Comparison of ENCODE assay signal across 29 cellular contexts in the genomic region with DNA sequence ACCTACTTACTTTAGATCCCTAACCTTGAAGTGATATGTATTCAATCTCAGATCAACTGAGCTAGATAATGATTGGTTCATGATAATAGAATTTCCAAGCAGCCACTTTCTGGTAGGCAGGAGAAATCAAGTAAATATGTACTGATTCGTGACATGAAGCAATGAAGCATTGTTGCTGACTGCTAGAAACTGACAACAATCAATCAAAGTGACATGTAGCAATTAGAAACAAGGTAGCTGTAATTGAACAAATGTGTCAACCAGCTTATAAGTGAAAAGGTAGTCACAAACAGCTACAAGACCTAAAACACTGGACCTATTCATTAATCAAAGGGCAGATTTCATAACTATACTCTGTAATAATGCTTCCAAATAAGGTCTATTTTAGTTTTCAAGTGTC.
"Had no signal": no experiment of that assay in that cellular context is flagged by ENCODE, and none has a peak within 500 bp of the region (broad histone marks: within the 10 kb centered on the region; RNA-seq: fewer than 3 reads in every experiment).

No MANE protein-coding gene starts in this region.

- H3K27ac ChIP-seq: ascending aorta, brain microvascular endothelial cell, coronary artery, dorsolateral prefrontal cortex, WERI-Rb-1 had no signal

- ATAC-seq: activated CD4-positive, CD25-positive, alpha-beta regulatory T cell treated with anti-CD3 and anti-CD28 coated beads, Interleukin-2, amount 50 U/mL, for 24 hours; activated CD8-positive, alpha-beta T cell treated with anti-CD3 and anti-CD28 coated beads for 36 hours; activated naive CD8-positive, alpha-beta T cell treated with anti-CD3 and anti-CD28 coated beads, Interleukin-2, amount 50 U/mL, for 24 hours; activated T-cell treated with anti-CD3 and anti-CD28 coated beads, Interleukin-2, amount 50 U/mL, for 4 hours; activated T-helper 17 cell treated with anti-CD3 and anti-CD28 coated beads, Interleukin-2, amount 50 U/mL, for 72 hours; esophagus mucosa; T-helper 17 cell had no signal

- FAIRE-seq: bronchial epithelial cell, frontal cortex had no signal

- DNase-seq: activated B cell treated with CpG ODN at 0.5 μM for 24 hours; activated CD4-positive, alpha-beta T cell treated with anti-CD3 and anti-CD28 coated beads for 48 hours; activated CD4-positive, alpha-beta T cell treated with anti-CD3 and anti-CD28 coated beads, Interleukin-2, amount 50 U/mL, for 1 hour; activated CD4-positive, alpha-beta T cell treated with anti-CD3 and anti-CD28 coated beads, Interleukin-2, amount 50 U/mL, for 48 hours; activated CD8-positive, alpha-beta memory T cell treated with anti-CD3 and anti-CD28 coated beads for 24 hours; activated CD8-positive, alpha-beta T cell treated with anti-CD3 and anti-CD28 coated beads for 36 hours; activated effector memory CD4-positive, alpha-beta T cell treated with Interleukin-2 at 50 U/mL for 16 hours; activated gamma-delta T cell treated with Interleukin-2 at 50 U/mL for 16 hours; activated naive CD4-positive, alpha-beta T cell treated with anti-CD3 and anti-CD28 coated beads for 36 hours; activated naive CD8-positive, alpha-beta T cell treated with anti-CD3 and anti-CD28 coated beads for 36 hours; activated naive CD8-positive, alpha-beta T cell treated with anti-CD3 and anti-CD28 coated beads, Interleukin-2, amount 50 U/mL, for 24 hours; activated T-cell treated with anti-CD3 and anti-CD28 coated beads, Interleukin-2, amount 50 U/mL, for 4 hours; brain microvascular endothelial cell; dorsolateral prefrontal cortex; effector memory CD4-positive, alpha-beta T cell; endodermal cell; foreskin fibroblast; head of caudate nucleus; T-helper 1 cell; T-helper 17 cell; T1000; WERI-Rb-1 had no signal

- H3K9me3 ChIP-seq: ascending aorta had no signal

- H3K27me3 ChIP-seq: ascending aorta, brain microvascular endothelial cell, dorsolateral prefrontal cortex had no signal

- H3K36me3 ChIP-seq: ascending aorta, brain microvascular endothelial cell, WERI-Rb-1 had no signal

- H3K4me1 ChIP-seq: ascending aorta had no signal

- H3K4me3 ChIP-seq: ascending aorta, coronary artery, dorsolateral prefrontal cortex had no signal
